ENCODE assay signal across 8 cellular contexts in the genomic region with DNA sequence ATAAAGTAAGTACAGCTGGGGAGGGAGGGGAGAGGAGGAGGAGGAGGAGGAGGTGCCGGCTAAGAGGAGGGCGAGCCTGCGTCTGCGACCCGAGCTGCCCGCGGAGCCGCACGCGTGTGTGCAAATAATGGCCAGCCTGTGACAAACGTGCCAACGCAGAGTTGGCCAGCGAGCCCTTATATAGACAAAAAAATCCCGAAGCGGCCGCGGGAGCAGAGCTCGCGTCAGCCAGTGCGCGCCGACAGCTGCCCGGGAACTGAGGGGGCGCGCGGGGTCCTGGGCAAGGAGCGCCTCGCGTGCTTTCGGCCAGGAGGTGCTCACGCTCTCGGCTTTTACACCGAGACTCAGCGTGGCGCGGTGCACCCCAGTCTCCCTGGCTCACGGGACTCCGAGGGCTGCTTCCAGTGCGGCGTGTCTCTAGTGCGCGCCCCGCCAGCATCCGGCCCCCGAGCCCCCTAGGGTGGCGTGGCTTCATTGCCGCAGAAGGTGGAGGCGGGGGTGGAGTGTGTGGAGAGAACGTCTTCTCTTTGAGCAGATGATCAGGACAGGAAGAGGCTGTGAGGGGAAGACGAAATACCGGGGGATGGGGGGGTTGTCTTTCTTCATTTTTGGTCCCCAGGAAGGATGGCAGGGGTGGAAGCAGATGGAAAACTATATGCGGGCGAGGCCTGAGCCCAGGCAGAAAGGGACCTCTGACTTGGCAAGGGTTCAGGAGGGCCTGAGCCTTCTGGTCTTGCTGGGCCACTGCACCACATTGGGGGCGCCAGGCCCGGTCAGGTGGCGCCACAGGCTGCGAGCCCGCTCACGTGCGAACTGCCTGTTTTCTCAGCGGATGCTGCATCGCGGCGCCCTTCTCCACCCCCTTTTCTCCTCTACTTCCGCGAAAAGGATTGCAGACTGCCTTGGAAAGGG. TPM values are rescaled to one million over a fixed set of nuclear protein-coding genes. Genes with fewer than 3 reads are reported as not detected.
DNase-seq lines count a peak whose midpoint lies in the region; ATAC-seq and TF ChIP-seq lines count a peak whose summit lies in the region.

No MANE protein-coding gene starts in this region.

- peaks cover 10% of the 10 kb centered on the region for H3K27me3 Mint-ChIP-seq in GM23338 (ENCODE audit: insufficient read depth, low read depth, poor library complexity)

- peak overlapping the region; percentile 75 for H3K27ac Mint-ChIP-seq in GM23338

- WGBS in ovary, 3 donors, result 0 to 1% (median 0%) methylated on average over 66 of the region's 66 CpGs
- under 1% methylated on average over 66 of the region's 66 CpGs for WGBS in thymus

- intact Hi-C loops in head of caudate nucleus (cut with DNase I), result loop anchor here (5.0 kb wide), 1 partner anchor 186 kb away; no protein-coding TSS in a partner anchor
- intact Hi-C loops in ovary (cut with DNase I), result no loop called here

- H3K4me2 ChIP-seq in GM23338, result peak overlapping the region; percentile 94

- DNase-seq in EL (peak; percentile 84), GM23338 (ENCODE audit: low spot score) (peak; percentile 87), Kasumi-1 (lab: John Stamatoyannopoulos, UW) (peak; percentile 73 to 78), SIG-M5 treated with dmso at 0.1 percent for 504 hours (lab: John Stamatoyannopoulos, UW; ENCODE audit: unreplicated experiment) (peak; percentile 81), head of caudate nucleus (peak; percentile 52 to 88 (median 76)), ovary (peak; percentile 82 to 87 (median 83))
- DNase-seq in activated naive CD4-positive, alpha-beta T cell treated with anti-CD3 and anti-CD28 coated beads, Interleukin-2, amount 50 U/mL, for 16 hours, result peak; percentile 80

- H3K4me1 ChIP-seq in GM23338 (ENCODE audit: insufficient read depth) (peaks cover 12% of the 10 kb centered on the region), ovary (ENCODE audit: insufficient read depth) (peaks cover 2% of the 10 kb centered on the region), thymus (ENCODE audit: control insufficient read depth, insufficient read depth, low read length) (peaks cover 3% of the 10 kb centered on the region)

- H3K4me1 Mint-ChIP-seq in GM23338, result peaks cover 16% of the 10 kb centered on the region

- no peaks in the 10 kb centered on the region for H3K9me3 Mint-ChIP-seq in GM23338

- no peaks in the 10 kb centered on the region for H3K9me2 ChIP-seq in GM23338 (ENCODE audit: insufficient read depth)

- no peaks in the 10 kb centered on the region for H3K9me3 ChIP-seq in ovary
- H3K9me3 ChIP-seq in thymus (ENCODE audit: control insufficient read depth), result peaks cover 1% of the 10 kb centered on the region

- H3K4me3 ChIP-seq in GM23338, result peak overlapping the region; percentile 91
- H3K4me3 ChIP-seq in ovary, result peak overlapping the region; percentile 63
- peak overlapping the region; percentile 89 for H3K4me3 ChIP-seq in thymus (ENCODE audit: low read length)

- peak overlapping the region; percentile 79 for H3K4me3 Mint-ChIP-seq in GM23338

- TF ChIP-seq CTCF in GM23338 (conservative IDR thresholded peaks at IDR 0.05; ENCODE audit: low read depth in 2 of 2), result peak in 1 of 2 experiments; percentile 26; a peak in 2 of 4 replicates
- no peak for TF ChIP-seq CTCF in ovary (IDR thresholded peaks at IDR 0.05)

- TF ChIP-seq EP300 in ovary (IDR thresholded peaks at IDR 0.05), result peak; percentile 61

- H4K20me1 ChIP-seq in GM23338 (replicated peaks; ENCODE audit: insufficient read depth), result no peaks in the 10 kb centered on the region

- peak overlapping the region; percentile 94 for H2AFZ ChIP-seq in GM23338

- no peaks in the 10 kb centered on the region for H3K36me3 ChIP-seq in GM23338 (ENCODE audit: insufficient read depth)
- H3K36me3 ChIP-seq in ovary, result no peaks in the 10 kb centered on the region
- H3K36me3 ChIP-seq in thymus (ENCODE audit: control insufficient read depth, insufficient read depth), result no peaks in the 10 kb centered on the region

- H3K27me3 ChIP-seq in GM23338 (ENCODE audit: insufficient read depth), result peaks cover 11% of the 10 kb centered on the region; the same call in 1 of the 2 replicates
- no peaks in the 10 kb centered on the region for H3K27me3 ChIP-seq in ovary
- H3K27me3 ChIP-seq in thymus (ENCODE audit: control insufficient read depth, insufficient read depth), result no peaks in the 10 kb centered on the region

- 0 out of 2 replicates have a peak, but pooled peaks cover 3% of the 10 kb centered on the region for H3F3A ChIP-seq in GM23338 (replicated peaks; ENCODE audit: low read depth)

- H3K36me3 Mint-ChIP-seq in GM23338 (ENCODE audit: low read depth), result no peaks in the 10 kb centered on the region

- peak; percentile 80 for ATAC-seq in GM23338

- H3K27ac ChIP-seq in GM23338 (ENCODE audit: low read depth) (0 out of 2 replicates have a peak overlapping the region, but pooled peaks have one; percentile 57), ovary (peak overlapping the region; percentile 87 to 96), thymus (ENCODE audit: low read depth) (peak overlapping the region; percentile 99)

- H3K79me2 ChIP-seq in GM23338 (replicated peaks; ENCODE audit: insufficient read depth), result no peaks in the 10 kb centered on the region

- TF ChIP-seq POLR2A in ovary (IDR thresholded peaks at IDR 0.05), result no peak

TF ChIP-seq in GM23338, 12 proteins besides CTCF, POLR2A, EP300 and RAD21 (continues in another document):
- no peak for TF ChIP-seq ZNF331 (CRISPR knock-in tag; IDR thresholded peaks at IDR 0.05; ENCODE audit: low read depth)
- TF ChIP-seq ZNF114 (CRISPR knock-in tag; IDR thresholded peaks at IDR 0.05), result no peak
- TF ChIP-seq, protein P1, sequence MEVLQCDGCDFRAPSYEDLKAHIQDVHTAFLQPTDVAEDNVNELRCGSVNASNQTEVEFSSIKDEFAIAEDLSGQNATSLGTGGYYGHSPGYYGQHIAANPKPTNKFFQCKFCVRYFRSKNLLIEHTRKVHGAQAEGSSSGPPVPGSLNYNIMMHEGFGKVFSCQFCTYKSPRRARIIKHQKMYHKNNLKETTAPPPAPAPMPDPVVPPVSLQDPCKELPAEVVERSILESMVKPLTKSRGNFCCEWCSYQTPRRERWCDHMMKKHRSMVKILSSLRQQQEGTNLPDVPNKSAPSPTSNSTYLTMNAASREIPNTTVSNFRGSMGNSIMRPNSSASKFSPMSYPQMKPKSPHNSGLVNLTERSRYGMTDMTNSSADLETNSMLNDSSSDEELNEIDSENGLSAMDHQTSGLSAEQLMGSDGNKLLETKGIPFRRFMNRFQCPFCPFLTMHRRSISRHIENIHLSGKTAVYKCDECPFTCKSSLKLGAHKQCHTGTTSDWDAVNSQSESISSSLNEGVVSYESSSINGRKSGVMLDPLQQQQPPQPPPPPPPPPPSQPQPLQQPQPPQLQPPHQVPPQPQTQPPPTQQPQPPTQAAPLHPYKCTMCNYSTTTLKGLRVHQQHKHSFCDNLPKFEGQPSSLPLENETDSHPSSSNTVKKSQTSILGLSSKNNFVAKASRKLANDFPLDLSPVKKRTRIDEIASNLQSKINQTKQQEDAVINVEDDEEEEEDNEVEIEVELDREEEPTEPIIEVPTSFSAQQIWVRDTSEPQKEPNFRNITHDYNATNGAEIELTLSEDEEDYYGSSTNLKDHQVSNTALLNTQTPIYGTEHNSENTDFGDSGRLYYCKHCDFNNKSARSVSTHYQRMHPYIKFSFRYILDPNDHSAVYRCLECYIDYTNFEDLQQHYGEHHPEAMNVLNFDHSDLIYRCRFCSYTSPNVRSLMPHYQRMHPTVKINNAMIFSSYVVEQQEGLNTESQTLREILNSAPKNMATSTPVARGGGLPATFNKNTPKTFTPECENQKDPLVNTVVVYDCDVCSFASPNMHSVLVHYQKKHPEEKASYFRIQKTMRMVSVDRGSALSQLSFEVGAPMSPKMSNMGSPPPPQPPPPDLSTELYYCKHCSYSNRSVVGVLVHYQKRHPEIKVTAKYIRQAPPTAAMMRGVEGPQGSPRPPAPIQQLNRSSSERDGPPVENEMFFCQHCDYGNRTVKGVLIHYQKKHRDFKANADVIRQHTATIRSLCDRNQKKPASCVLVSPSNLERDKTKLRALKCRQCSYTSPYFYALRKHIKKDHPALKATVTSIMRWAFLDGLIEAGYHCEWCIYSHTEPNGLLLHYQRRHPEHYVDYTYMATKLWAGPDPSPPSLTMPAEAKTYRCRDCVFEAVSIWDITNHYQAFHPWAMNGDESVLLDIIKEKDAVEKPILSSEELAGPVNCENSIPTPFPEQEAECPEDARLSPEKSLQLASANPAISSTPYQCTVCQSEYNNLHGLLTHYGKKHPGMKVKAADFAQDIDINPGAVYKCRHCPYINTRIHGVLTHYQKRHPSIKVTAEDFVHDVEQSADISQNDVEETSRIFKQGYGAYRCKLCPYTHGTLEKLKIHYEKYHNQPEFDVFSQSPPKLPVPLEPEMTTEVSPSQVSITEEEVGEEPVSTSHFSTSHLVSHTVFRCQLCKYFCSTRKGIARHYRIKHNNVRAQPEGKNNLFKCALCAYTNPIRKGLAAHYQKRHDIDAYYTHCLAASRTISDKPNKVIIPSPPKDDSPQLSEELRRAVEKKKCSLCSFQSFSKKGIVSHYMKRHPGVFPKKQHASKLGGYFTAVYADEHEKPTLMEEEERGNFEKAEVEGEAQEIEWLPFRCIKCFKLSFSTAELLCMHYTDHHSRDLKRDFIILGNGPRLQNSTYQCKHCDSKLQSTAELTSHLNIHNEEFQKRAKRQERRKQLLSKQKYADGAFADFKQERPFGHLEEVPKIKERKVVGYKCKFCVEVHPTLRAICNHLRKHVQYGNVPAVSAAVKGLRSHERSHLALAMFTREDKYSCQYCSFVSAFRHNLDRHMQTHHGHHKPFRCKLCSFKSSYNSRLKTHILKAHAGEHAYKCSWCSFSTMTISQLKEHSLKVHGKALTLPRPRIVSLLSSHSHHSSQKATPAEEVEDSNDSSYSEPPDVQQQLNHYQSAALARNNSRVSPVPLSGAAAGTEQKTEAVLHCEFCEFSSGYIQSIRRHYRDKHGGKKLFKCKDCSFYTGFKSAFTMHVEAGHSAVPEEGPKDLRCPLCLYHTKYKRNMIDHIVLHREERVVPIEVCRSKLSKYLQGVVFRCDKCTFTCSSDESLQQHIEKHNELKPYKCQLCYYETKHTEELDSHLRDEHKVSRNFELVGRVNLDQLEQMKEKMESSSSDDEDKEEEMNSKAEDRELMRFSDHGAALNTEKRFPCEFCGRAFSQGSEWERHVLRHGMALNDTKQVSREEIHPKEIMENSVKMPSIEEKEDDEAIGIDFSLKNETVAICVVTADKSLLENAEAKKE (CRISPR knock-in tag; IDR thresholded peaks at IDR 0.05), result peak; percentile 57; the same call in 1 of the 2 replicates
- no peak for TF ChIP-seq JUNB (IDR thresholded peaks at IDR 0.05; ENCODE audit: unreplicated experiment)

RNA-seq across cellular contexts. Expression of a gene that starts 0.7 kb away (rescaled TPM):
- total RNA-seq in GM23338 (2014; rRNA removed; shearing (Covaris generic)), result 4.3 and 5.7 TPM in 2 replicates
- 1.5 and 2.8 TPM in 2 replicates for polyA plus RNA-seq in GM23338 (2016; fragmentation: Nextera tagmentation; extraction: Ambion mirVana)
- 10 to 100 TPM; 12.3 to 21.9 (median 17.1) TPM for total RNA-seq in ovary
- 1 to 10 TPM; 2.0 to 6.3 TPM for polyA plus RNA-seq in ovary
- polyA plus RNA-seq in thymus, result 6.2 TPM

Comparison
In these comparisons a context has a peak if more than half of its experiments do, and no peak if none do; other contexts are left out.
1. Peak in every context shown above with its lines: DNase-seq, ATAC-seq, H3K4me3 ChIP-seq and H3K27ac ChIP-seq.